Comparison of ENCODE assay signal across 13 cellular contexts in genomic region chr18:58194028-58194427, GRCh38.
DNase-seq lines count a peak whose midpoint lies in the region; ATAC-seq, FAIRE-seq and TF ChIP-seq lines count a peak whose summit lies in the region.
"Had no signal": no experiment of that assay in that cellular context is flagged by ENCODE, and none has a peak within 500 bp of the region (broad histone marks: within the 10 kb centered on the region; RNA-seq: fewer than 3 reads in every experiment).

No MANE protein-coding gene starts in this region.

- WGBS in transverse colon (ENCODE audit: low coverage in 1 of 2), 2 donors = 50 to 79% methylated on average over 6 to 8 of the region's 8 CpGs

- H3K4me1 Mint-ChIP-seq in activated T-helper 17 cell treated with anti-CD3 and anti-CD28 coated beads, Interleukin-2, amount 50 U/mL, for 72 hours = no peaks in the 10 kb centered on the region
- peaks cover 18% of the 10 kb centered on the region for H3K4me1 Mint-ChIP-seq in T-helper 17 cell

- in situ Hi-C loops in transverse colon (cut with MboI; ENCODE audit: low pct_ligation_motif_present in 1 of 4, low pct_unique_long_range_greater_than_20kb in 1 of 4, low sequenced_read_pairs in 3 of 4) = no loop called here

- H3K4me1 ChIP-seq in kidney (ENCODE audit: control insufficient read depth in 1 of 2, insufficient read depth in 1 of 2, low read depth in 1 of 2, low read length in 2 of 2) = peaks cover 6 to 14% of the 10 kb centered on the region in 2 donors
- H3K4me1 ChIP-seq in transverse colon = peaks cover 6 to 43% (median 27%) of the 10 kb centered on the region in 4 donors
- peaks cover 13% of the 10 kb centered on the region for H3K4me1 ChIP-seq in vagina

- DNase-seq in Ammon's horn (ENCODE audit: low spot score) (peak; percentile 30), GM20000 (ENCODE audit: low spot score) (peak; percentile 46), astrocyte of the hippocampus (ENCODE audit: low read depth, low spot score) (peak; percentile 61), kidney (no peak), transverse colon (no peak), T-helper 17 cell (no peak), vagina (ENCODE audit: extremely low spot score in 2 of 2) (no peak)
- DNase-seq: activated naive CD4-positive, alpha-beta T cell treated with anti-CD3 and anti-CD28 coated beads, Interleukin-2, amount 10 ng/mL, durations not matched to agents 7 days and 5 days; effector memory CD8-positive, alpha-beta T cell; NCI-H2029 treated with DMSO at 0.1 percent for 48 hours; T1000 had no signal

- no peaks in the 10 kb centered on the region for H3K9me3 Mint-ChIP-seq in activated T-helper 17 cell treated with anti-CD3 and anti-CD28 coated beads, Interleukin-2, amount 50 U/mL, for 72 hours
- H3K9me3 Mint-ChIP-seq: activated naive CD4-positive, alpha-beta T cell treated with anti-CD3 and anti-CD28 coated beads, Interleukin-2, amount 10 ng/mL, durations not matched to agents 7 days and 5 days; effector memory CD8-positive, alpha-beta T cell had no signal

- TF ChIP-seq CTCF in GM20000 (IDR thresholded peaks at IDR 0.05; ENCODE audit: extremely low read depth, missing control alignments) (peak; percentile 33), kidney (IDR thresholded peaks at IDR 0.05; ENCODE audit: borderline replicate concordance, extremely low read depth, insufficient read depth) (peak; percentile 16), transverse colon (IDR thresholded peaks at IDR 0.05) (peak in 1 of 5 experiments; percentile 24), vagina (IDR thresholded peaks at IDR 0.05) (no peak)

- no peak for ATAC-seq in activated T-helper 17 cell treated with anti-CD3 and anti-CD28 coated beads, Interleukin-2, amount 50 U/mL, for 72 hours (replicated peaks)
- ATAC-seq in T-helper 17 cell = no peak
- ATAC-seq: effector memory CD8-positive, alpha-beta T cell had no signal

- H3K27ac Mint-ChIP-seq in activated T-helper 17 cell treated with anti-CD3 and anti-CD28 coated beads, Interleukin-2, amount 50 U/mL, for 72 hours = no peak overlapping the region
- no peak overlapping the region for H3K27ac Mint-ChIP-seq in T-helper 17 cell
- H3K27ac Mint-ChIP-seq: activated naive CD4-positive, alpha-beta T cell treated with anti-CD3 and anti-CD28 coated beads, Interleukin-2, amount 10 ng/mL, durations not matched to agents 7 days and 5 days; effector memory CD8-positive, alpha-beta T cell had no signal

- H3K36me3 ChIP-seq in kidney (ENCODE audit: control insufficient read depth in 1 of 2, insufficient read depth in 2 of 2, low read length in 2 of 2) (no peaks in the 10 kb centered on the region), transverse colon (no peaks in the 10 kb centered on the region), vagina (no peaks in the 10 kb centered on the region)
- H3K36me3 ChIP-seq: suprapubic skin had no signal

- no peaks in the 10 kb centered on the region for H3K9me3 ChIP-seq in kidney (ENCODE audit: control insufficient read depth in 1 of 2, low read length in 2 of 2)
- no peaks in the 10 kb centered on the region for H3K9me3 ChIP-seq in transverse colon
- no peaks in the 10 kb centered on the region for H3K9me3 ChIP-seq in T-helper 17 cell (ENCODE audit: control insufficient read depth, low read length, poor library complexity, severe bottlenecking)
- H3K9me3 ChIP-seq in vagina = no peaks in the 10 kb centered on the region
- H3K9me3 ChIP-seq: suprapubic skin had no signal

- H3K4me3 ChIP-seq in kidney (ENCODE audit: low read length in 2 of 2) (no peak overlapping the region), transverse colon (no peak overlapping the region), vagina (no peak overlapping the region)
- H3K4me3 ChIP-seq: suprapubic skin had no signal

- TF ChIP-seq EP300 in transverse colon (IDR thresholded peaks at IDR 0.05; ENCODE audit: low read depth) = no peak

- intact Hi-C loops in kidney (cut with DNase I) (no loop called here), transverse colon (cut with DNase I; ENCODE audit: low total_unique reads) (no loop called here), vagina (cut with DNase I) (no loop called here)

- peak overlapping the region in 1 of 2 donors; percentile 15 for H3K9ac ChIP-seq in kidney (ENCODE audit: low read length in 2 of 2)

- H3K27ac ChIP-seq in kidney (ENCODE audit: low read depth in 2 of 2, low read length in 2 of 2) (peak overlapping the region; percentile 79 to 83), transverse colon (peak overlapping the region in 1 of 4 donors; percentile 70), vagina (no peak overlapping the region)
- H3K27ac ChIP-seq: suprapubic skin had no signal

- no peaks in the 10 kb centered on the region for H3K36me3 Mint-ChIP-seq in activated T-helper 17 cell treated with anti-CD3 and anti-CD28 coated beads, Interleukin-2, amount 50 U/mL, for 72 hours (ENCODE audit: low read depth)
- H3K36me3 Mint-ChIP-seq in T-helper 17 cell (ENCODE audit: low read depth) = peaks cover 4% of the 10 kb centered on the region
- H3K36me3 Mint-ChIP-seq: activated naive CD4-positive, alpha-beta T cell treated with anti-CD3 and anti-CD28 coated beads, Interleukin-2, amount 10 ng/mL, durations not matched to agents 7 days and 5 days had no signal

- H3K4me3 Mint-ChIP-seq in activated T-helper 17 cell treated with anti-CD3 and anti-CD28 coated beads, Interleukin-2, amount 50 U/mL, for 72 hours = no peak overlapping the region
- no peak overlapping the region for H3K4me3 Mint-ChIP-seq in T-helper 17 cell

- H3K27me3 ChIP-seq in transverse colon (no peaks in the 10 kb centered on the region), vagina (no peaks in the 10 kb centered on the region)
- H3K27me3 ChIP-seq: suprapubic skin had no signal

- peaks cover 15% of the 10 kb centered on the region for H3K27me3 Mint-ChIP-seq in activated T-helper 17 cell treated with anti-CD3 and anti-CD28 coated beads, Interleukin-2, amount 50 U/mL, for 72 hours
- H3K27me3 Mint-ChIP-seq in T-helper 17 cell = peaks cover 59% of the 10 kb centered on the region

- FAIRE-seq in kidney (lab: Jason Lieb, UNC) = no peak

- TF ChIP-seq POLR2A in transverse colon (IDR thresholded peaks at IDR 0.05) (no peak), vagina (IDR thresholded peaks at IDR 0.05) (no peak)

Comparison
In these comparisons a context has a peak if more than half of its experiments do, and no peak if none do; other contexts are left out.
1. DNase-seq: peak in Ammon's horn (single experiment), GM20000 (single experiment) and astrocyte of the hippocampus (single experiment); none in kidney (single experiment), transverse colon (single experiment), T-helper 17 cell (0 of 3) and vagina (0 of 2).
2. CTCF ChIP-seq: peak in GM20000 (single experiment) and kidney (single experiment); none in vagina (0 of 3).